ENCODE assay signal across 7 cellular contexts in genomic region chr12:55828357-55828756, GRCh38. TPM values are rescaled to one million over a fixed set of nuclear protein-coding genes. Genes with fewer than 3 reads are reported as not detected.
A peak's percentile ranks its signal among the peaks of the same experiment; 100 is the strongest.
DNase-seq lines count a peak whose midpoint lies in the region; ATAC-seq and TF ChIP-seq lines count a peak whose summit lies in the region.

No MANE protein-coding gene starts in this region.

- H3K36me3 Mint-ChIP-seq in activated B cell treated with CpG ODN at 0.5 μM for 24 hours (ENCODE audit: low read depth), result peaks cover 29% of the 10 kb centered on the region
- H3K36me3 Mint-ChIP-seq in glutamatergic neuron (ENCODE audit: unreplicated experiment), result no peaks in the 10 kb centered on the region
- H3K36me3 Mint-ChIP-seq in stimulated activated effector memory CD8-positive, alpha-beta T cell treated with anti-CD3 and anti-CD28 coated beads, Interleukin-12 subunit alpha, Interleukin-12 subunit beta, amount 100 ng/mL, for 72 hours, result peaks cover 7% of the 10 kb centered on the region

- no peaks in the 10 kb centered on the region for H3K9me3 Mint-ChIP-seq in activated B cell treated with CpG ODN at 0.5 μM for 24 hours
- peaks cover 10% of the 10 kb centered on the region for H3K9me3 Mint-ChIP-seq in glutamatergic neuron (ENCODE audit: unreplicated experiment)
- H3K9me3 Mint-ChIP-seq in stimulated activated effector memory CD8-positive, alpha-beta T cell treated with anti-CD3 and anti-CD28 coated beads, Interleukin-12 subunit alpha, Interleukin-12 subunit beta, amount 100 ng/mL, for 72 hours, result no peaks in the 10 kb centered on the region

- TF ChIP-seq CTCF in HFF-Myc (IDR thresholded peaks at IDR 0.05; ENCODE audit: low read depth, low read length, missing control alignments) (no peak), activated B cell treated with CpG ODN at 0.5 μM for 24 hours (IDR thresholded peaks at IDR 0.05) (no peak), glutamatergic neuron (IDR thresholded peaks at IDR 0.05; ENCODE audit: partially characterized antibody, unreplicated experiment) (no peak)

- ATAC-seq in activated B cell treated with CpG ODN at 0.5 μM for 24 hours (ENCODE audit: low read depth), result no peak
- ATAC-seq in stimulated activated effector memory CD8-positive, alpha-beta T cell treated with anti-CD3 and anti-CD28 coated beads, Interleukin-12 subunit alpha, Interleukin-12 subunit beta, amount 100 ng/mL, for 72 hours, result no peak
- no peak for ATAC-seq in HG02610 (IDR thresholded peaks at IDR 0.05; ENCODE audit: unreplicated experiment)

- H3K4me3 Mint-ChIP-seq in activated B cell treated with CpG ODN at 0.5 μM for 24 hours, result peak overlapping the region; percentile 97
- peak overlapping the region; percentile 83 for H3K4me3 Mint-ChIP-seq in glutamatergic neuron (ENCODE audit: unreplicated experiment)
- peak overlapping the region; percentile 99 for H3K4me3 Mint-ChIP-seq in stimulated activated effector memory CD8-positive, alpha-beta T cell treated with anti-CD3 and anti-CD28 coated beads, Interleukin-12 subunit alpha, Interleukin-12 subunit beta, amount 100 ng/mL, for 72 hours

- peak overlapping the region; percentile 91 for H3K27ac Mint-ChIP-seq in activated B cell treated with CpG ODN at 0.5 μM for 24 hours
- no peak overlapping the region for H3K27ac Mint-ChIP-seq in glutamatergic neuron (ENCODE audit: unreplicated experiment)
- peak overlapping the region; percentile 97 for H3K27ac Mint-ChIP-seq in stimulated activated effector memory CD8-positive, alpha-beta T cell treated with anti-CD3 and anti-CD28 coated beads, Interleukin-12 subunit alpha, Interleukin-12 subunit beta, amount 100 ng/mL, for 72 hours

- intact Hi-C loops in activated B cell treated with CpG ODN at 0.5 μM for 24 hours (cut with micrococcal nuclease), result loop anchor here (2.0 to 5.0 kb wide), 2 partner anchors 276 to 1694 kb away; partner anchors contain the start of genes DDIT3, MBD6 and PA2G4

- H3K27me3 Mint-ChIP-seq in activated B cell treated with CpG ODN at 0.5 μM for 24 hours, result no peaks in the 10 kb centered on the region
- peaks cover 17% of the 10 kb centered on the region for H3K27me3 Mint-ChIP-seq in glutamatergic neuron (ENCODE audit: unreplicated experiment)

- H3K4me1 Mint-ChIP-seq in activated B cell treated with CpG ODN at 0.5 μM for 24 hours (peaks cover 57% of the 10 kb centered on the region), glutamatergic neuron (ENCODE audit: low read depth, unreplicated experiment) (peaks cover 18% of the 10 kb centered on the region)
- peaks cover 58% of the 10 kb centered on the region for H3K4me1 Mint-ChIP-seq in stimulated activated effector memory CD8-positive, alpha-beta T cell treated with anti-CD3 and anti-CD28 coated beads, Interleukin-12 subunit alpha, Interleukin-12 subunit beta, amount 100 ng/mL, for 72 hours

- POLR2A ChIA-PET in activated B cell treated with CpG ODN at 0.5 μM for 24 hours (lab: Charles Lee), result interaction anchor here (0.6 to 3.1 kb wide), 8 partner anchors 11 to 288 kb away, joined by 4 to 166 read pairs (median 10); partner anchors contain the start of genes DGKA, ORMDL2, PA2G4 and RPL41

- CTCF ChIA-PET in activated B cell treated with CpG ODN at 0.5 μM for 24 hours (lab: Charles Lee), result interaction anchor here (2.2 kb wide), 1 partner anchor 90 kb away, joined by 9 read pairs; no protein-coding TSS in a partner anchor

- H3K4me3 ChIP-seq in HFF-Myc (replicated peaks; ENCODE audit: low read depth, low read length), result peak overlapping the region; percentile 89

- DNase-seq in HFF-Myc (ENCODE audit: extremely low read depth, low read depth) (no peak), activated B cell treated with CpG ODN at 0.5 μM for 24 hours (no peak), glutamatergic neuron (no peak), NCI-H1105 (lab: John Stamatoyannopoulos, UW) (no peak), Kasumi-1 (lab: John Stamatoyannopoulos, UW) (no peak)
- no peak for DNase-seq in stimulated activated effector memory CD8-positive, alpha-beta T cell treated with anti-CD3 and anti-CD28 coated beads, Interleukin-12 subunit alpha, Interleukin-12 subunit beta, amount 100 ng/mL, for 72 hours (ENCODE audit: low spot score in 2 of 2)

RNA-seq across cellular contexts. Expression of gene DNAJC14, which starts 1.0 kb away (rescaled TPM):
- total RNA-seq in activated B cell treated with CpG ODN at 0.5 μM for 24 hours, result 34.2 and 37.4 TPM in 2 replicates
- total RNA-seq in glutamatergic neuron (ENCODE audit: unreplicated experiment), result 37.6 TPM

RNA-seq across cellular contexts. Expression of gene ORMDL2, which starts 10.5 kb away (rescaled TPM):
- 68.0 and 70.9 TPM in 2 replicates for total RNA-seq in activated B cell treated with CpG ODN at 0.5 μM for 24 hours
- total RNA-seq in glutamatergic neuron (ENCODE audit: unreplicated experiment), result 47.6 TPM

RNA-seq across cellular contexts. Expression of gene SARNP, which starts 10.8 kb away (rescaled TPM):
- total RNA-seq in activated B cell treated with CpG ODN at 0.5 μM for 24 hours (53.6 and 58.7 TPM in 2 replicates), glutamatergic neuron (ENCODE audit: unreplicated experiment) (98.7 TPM)

RNA-seq across cellular contexts. Expression of gene MMP19, which starts 14.4 kb away (rescaled TPM):
- 0.31 TPM in 1 of 2 replicates, not detected in the other for total RNA-seq in activated B cell treated with CpG ODN at 0.5 μM for 24 hours
- total RNA-seq in glutamatergic neuron (ENCODE audit: unreplicated experiment), result not detected
